1 cellular context compared by ENCODE assay signal in the genomic region with DNA sequence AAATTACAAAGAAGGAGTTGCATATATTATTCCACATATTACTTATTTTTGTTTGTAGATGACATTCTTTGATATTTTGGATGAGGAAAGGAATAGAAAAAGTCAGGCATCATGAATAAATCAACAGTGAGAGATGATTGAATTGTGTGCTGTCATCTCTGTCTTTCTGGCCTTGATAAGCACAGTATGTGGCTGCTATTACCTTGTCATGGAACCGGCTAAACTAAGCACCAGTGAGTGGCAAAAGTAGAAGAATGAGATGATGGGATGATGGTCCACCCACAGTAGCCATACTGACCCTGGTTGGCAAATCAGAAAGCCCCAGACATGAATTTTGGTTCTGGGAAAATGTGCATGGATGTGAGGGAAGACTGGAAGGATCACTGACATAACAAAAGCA.
"Had no signal": no experiment of that assay in that cellular context is flagged by ENCODE, and none has a peak within 500 bp of the region (broad histone marks: within the 10 kb centered on the region; RNA-seq: fewer than 3 reads in every experiment).

No MANE protein-coding gene starts in this region.

- H3K4me3 ChIP-seq: GM12878 had no signal

- ATAC-seq: GM12878 had no signal
